ENCODE assay signal across 11 cellular contexts in the genomic region with DNA sequence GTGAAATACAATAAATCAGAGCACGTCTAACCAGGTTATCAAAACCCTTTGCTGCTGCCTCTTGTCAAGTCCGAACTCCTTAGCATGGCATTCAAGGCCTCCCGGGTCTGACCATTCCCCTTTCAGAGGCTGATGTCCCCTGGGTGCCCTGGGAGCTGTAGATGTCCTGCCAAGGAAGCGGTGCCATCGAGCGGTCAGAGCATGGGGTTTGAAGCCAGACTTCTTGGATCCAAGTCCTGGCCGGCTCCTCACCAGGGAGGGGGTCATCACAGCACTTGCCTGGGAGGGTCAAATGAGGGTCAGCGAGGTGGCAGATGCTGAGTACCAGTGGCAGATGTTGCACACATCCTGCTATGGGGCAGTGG.
"Had no signal": no experiment of that assay in that cellular context is flagged by ENCODE, and none has a peak within 500 bp of the region (broad histone marks: within the 10 kb centered on the region; RNA-seq: fewer than 3 reads in every experiment).

No MANE protein-coding gene starts in this region.

- H3K36me3 ChIP-seq: brain microvascular endothelial cell, tibial artery, uterus had no signal

- H3K9me3 ChIP-seq: tibial artery, uterus had no signal

- H3K4me3 ChIP-seq: tibial artery, uterus had no signal

- DNase-seq: activated CD4-positive, alpha-beta T cell treated with anti-CD3 and anti-CD28 coated beads, Interleukin-2, amount 10 ng/mL, durations not matched to agents 7 days and 5 days; activated CD4-positive, CD25-positive, alpha-beta regulatory T cell; activated CD8-positive, alpha-beta memory T cell treated with anti-CD3 and anti-CD28 coated beads for 24 hours; activated naive CD4-positive, alpha-beta T cell treated with anti-CD3 and anti-CD28 coated beads, Interleukin-2, amount 10 ng/mL, durations not matched to agents 7 days and 5 days; brain microvascular endothelial cell; left ventricle myocardium superior; stimulated activated CD4-positive, alpha-beta T cell treated with anti-CD3 and anti-CD28 coated beads, Interleukin-4, amount 100 ng/mL, for 4 hours; stimulated activated naive CD8-positive, alpha-beta T cell treated with anti-CD3 and anti-CD28 coated beads, Interleukin-15, amount 100 ng/mL, for 72 hours; tibial artery; uterus had no signal

- H3K27me3 ChIP-seq: uterus had no signal

- H3K27ac ChIP-seq: brain microvascular endothelial cell, skin epidermis, tibial artery, uterus had no signal

- H3K4me1 ChIP-seq: tibial artery, uterus had no signal
